Comparison of ENCODE assay signal across 1 cellular context in the genomic region with DNA sequence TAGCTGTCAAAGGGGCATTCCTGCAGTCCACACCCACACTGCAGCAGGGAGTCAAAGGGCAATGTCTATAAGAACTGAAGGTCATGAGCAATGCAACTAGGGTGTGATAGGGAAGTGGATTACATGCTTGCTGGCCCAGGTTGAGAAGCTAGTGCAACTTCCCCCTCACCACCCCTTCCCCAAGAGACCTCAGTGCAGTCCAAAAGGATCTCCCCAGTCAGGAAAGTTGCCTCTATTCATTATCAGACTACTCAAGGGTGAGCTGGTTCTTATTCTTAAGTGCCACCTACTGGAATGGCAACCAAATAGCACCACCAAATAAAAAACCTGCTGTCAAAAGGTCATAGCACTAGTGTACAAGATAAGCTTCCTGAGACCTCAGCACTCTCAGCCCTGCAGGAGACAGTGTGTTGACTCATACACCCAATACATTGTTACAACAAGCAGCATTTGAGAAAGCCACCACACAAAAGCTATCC.
TF ChIP-seq lines count a peak whose summit lies in the region.

No MANE protein-coding gene starts in this region.

TF ChIP-seq in HCT116, 20 proteins besides CTCF, POLR2A, EP300 and RAD21 (continued from another document):
- TF ChIP-seq ELF1 (IDR thresholded peaks at IDR 0.05; ENCODE audit: borderline replicate concordance, low read depth) (no peak), EZH2phosphoT487 (IDR thresholded peaks at IDR 0.05; ENCODE audit: borderline replicate concordance) (no peak), SP1 (IDR thresholded peaks at IDR 0.05; ENCODE audit: low read depth) (no peak), CEBPB (IDR thresholded peaks at IDR 0.05; ENCODE audit: low read depth) (no peak), ZNF274 (IDR thresholded peaks at IDR 0.05; ENCODE audit: low read depth, low read length) (no peak), EZH2 (IDR thresholded peaks at IDR 0.05) (no peak), ZFX (IDR thresholded peaks at IDR 0.05) (no peak), TCF7L2 (IDR thresholded peaks at IDR 0.05; ENCODE audit: borderline replicate concordance, extremely low read depth, insufficient read depth, insufficient read length) (no peak), CBX3 (IDR thresholded peaks at IDR 0.05; ENCODE audit: low read depth) (no peak)
- TF ChIP-seq, protein P1, sequence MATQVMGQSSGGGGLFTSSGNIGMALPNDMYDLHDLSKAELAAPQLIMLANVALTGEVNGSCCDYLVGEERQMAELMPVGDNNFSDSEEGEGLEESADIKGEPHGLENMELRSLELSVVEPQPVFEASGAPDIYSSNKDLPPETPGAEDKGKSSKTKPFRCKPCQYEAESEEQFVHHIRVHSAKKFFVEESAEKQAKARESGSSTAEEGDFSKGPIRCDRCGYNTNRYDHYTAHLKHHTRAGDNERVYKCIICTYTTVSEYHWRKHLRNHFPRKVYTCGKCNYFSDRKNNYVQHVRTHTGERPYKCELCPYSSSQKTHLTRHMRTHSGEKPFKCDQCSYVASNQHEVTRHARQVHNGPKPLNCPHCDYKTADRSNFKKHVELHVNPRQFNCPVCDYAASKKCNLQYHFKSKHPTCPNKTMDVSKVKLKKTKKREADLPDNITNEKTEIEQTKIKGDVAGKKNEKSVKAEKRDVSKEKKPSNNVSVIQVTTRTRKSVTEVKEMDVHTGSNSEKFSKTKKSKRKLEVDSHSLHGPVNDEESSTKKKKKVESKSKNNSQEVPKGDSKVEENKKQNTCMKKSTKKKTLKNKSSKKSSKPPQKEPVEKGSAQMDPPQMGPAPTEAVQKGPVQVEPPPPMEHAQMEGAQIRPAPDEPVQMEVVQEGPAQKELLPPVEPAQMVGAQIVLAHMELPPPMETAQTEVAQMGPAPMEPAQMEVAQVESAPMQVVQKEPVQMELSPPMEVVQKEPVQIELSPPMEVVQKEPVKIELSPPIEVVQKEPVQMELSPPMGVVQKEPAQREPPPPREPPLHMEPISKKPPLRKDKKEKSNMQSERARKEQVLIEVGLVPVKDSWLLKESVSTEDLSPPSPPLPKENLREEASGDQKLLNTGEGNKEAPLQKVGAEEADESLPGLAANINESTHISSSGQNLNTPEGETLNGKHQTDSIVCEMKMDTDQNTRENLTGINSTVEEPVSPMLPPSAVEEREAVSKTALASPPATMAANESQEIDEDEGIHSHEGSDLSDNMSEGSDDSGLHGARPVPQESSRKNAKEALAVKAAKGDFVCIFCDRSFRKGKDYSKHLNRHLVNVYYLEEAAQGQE (IDR thresholded peaks at IDR 0.05; ENCODE audit: low read depth) = no peak
- TF ChIP-seq, protein P2, sequence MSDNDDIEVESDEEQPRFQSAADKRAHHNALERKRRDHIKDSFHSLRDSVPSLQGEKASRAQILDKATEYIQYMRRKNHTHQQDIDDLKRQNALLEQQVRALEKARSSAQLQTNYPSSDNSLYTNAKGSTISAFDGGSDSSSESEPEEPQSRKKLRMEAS (IDR thresholded peaks at IDR 0.05) = no peak
- TF ChIP-seq, protein P3, sequence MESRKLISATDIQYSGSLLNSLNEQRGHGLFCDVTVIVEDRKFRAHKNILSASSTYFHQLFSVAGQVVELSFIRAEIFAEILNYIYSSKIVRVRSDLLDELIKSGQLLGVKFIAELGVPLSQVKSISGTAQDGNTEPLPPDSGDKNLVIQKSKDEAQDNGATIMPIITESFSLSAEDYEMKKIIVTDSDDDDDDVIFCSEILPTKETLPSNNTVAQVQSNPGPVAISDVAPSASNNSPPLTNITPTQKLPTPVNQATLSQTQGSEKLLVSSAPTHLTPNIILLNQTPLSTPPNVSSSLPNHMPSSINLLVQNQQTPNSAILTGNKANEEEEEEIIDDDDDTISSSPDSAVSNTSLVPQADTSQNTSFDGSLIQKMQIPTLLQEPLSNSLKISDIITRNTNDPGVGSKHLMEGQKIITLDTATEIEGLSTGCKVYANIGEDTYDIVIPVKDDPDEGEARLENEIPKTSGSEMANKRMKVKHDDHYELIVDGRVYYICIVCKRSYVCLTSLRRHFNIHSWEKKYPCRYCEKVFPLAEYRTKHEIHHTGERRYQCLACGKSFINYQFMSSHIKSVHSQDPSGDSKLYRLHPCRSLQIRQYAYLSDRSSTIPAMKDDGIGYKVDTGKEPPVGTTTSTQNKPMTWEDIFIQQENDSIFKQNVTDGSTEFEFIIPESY (IDR thresholded peaks at IDR 0.05; ENCODE audit: extremely low read depth, insufficient replicate concordance, low read length) = no peak
